Comparison of ENCODE assay signal across 8 cellular contexts in the genomic region with DNA sequence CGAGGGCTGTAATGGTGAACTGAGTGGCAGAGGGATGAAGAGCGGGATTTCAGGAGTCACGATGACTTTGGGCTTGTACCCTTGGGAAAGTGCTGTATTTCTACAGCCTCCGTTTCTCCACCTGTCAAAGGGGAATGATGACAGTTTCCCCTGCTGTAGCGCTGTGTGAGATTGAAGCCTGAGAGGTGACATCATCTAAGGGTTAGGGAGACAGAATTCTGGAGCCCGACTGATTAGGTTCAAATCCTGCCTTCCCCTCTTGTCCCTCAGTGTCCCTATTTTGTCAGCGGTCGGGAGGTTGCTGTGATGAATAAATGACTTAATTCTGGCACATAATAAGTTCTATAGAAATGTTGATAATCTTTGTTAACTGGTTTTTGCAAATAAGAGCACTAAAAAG. TPM values are rescaled to one million over a fixed set of nuclear protein-coding genes. Genes with fewer than 3 reads are reported as not detected.
DNase-seq lines count a peak whose midpoint lies in the region; ATAC-seq and TF ChIP-seq lines count a peak whose summit lies in the region.

No MANE protein-coding gene starts in this region.

- H4K12ac ChIP-seq in trophoblast cell (ENCODE audit: low read depth, low read length), result peak overlapping the region; percentile 49

- H3K9ac ChIP-seq in trophoblast cell (ENCODE audit: low read length), result peak overlapping the region; percentile 83

- H3K4me3 ChIP-seq in Caco-2 (ENCODE audit: low read depth, low read length) (peak overlapping the region; percentile 93), Panc1 (ENCODE audit: low read depth in 2 of 2, low read length in 2 of 2) (peak overlapping the region; percentile 79 to 83), esophagus (ENCODE audit: low read depth in 1 of 2, low read length in 2 of 2) (peak overlapping the region; percentile 87 to 89), trophoblast cell (ENCODE audit: low read depth, low read length) (peak overlapping the region; percentile 95)

- no peak overlapping the region for H2BK5ac ChIP-seq in trophoblast cell (ENCODE audit: low read depth, low read length, poor library complexity)

- H2AK5ac ChIP-seq in trophoblast cell (ENCODE audit: low read length), result no peak overlapping the region

- H3K79me2 ChIP-seq in trophoblast cell (ENCODE audit: control insufficient read depth, insufficient read depth, low read length, poor library complexity), result peaks cover 3% of the 10 kb centered on the region

- H3K23ac ChIP-seq in trophoblast cell (ENCODE audit: low read length), result no peak overlapping the region

- in situ Hi-C loops in Panc1 (cut with HindIII; ENCODE audit: low pct_unique_long_range_greater_than_20kb, low sequenced_read_pairs), result no loop called here

- H3K27ac ChIP-seq in Panc1 (ENCODE audit: low read length) (peak overlapping the region; percentile 84), esophagus (ENCODE audit: low read depth in 2 of 2, low read length in 1 of 2) (peak overlapping the region; percentile 73 to 92), trophoblast cell (ENCODE audit: low read depth, low read length) (no peak overlapping the region)

- peak overlapping the region; percentile 93 for H3K4me3 Mint-ChIP-seq in Caco-2 (ENCODE audit: unreplicated experiment)

- intact Hi-C loops in Caco-2 (cut with micrococcal nuclease; ENCODE audit: unreplicated experiment) (loop anchor here (5.0 kb wide), 1 partner anchor 60 kb away; the partner anchor contains the start of gene DNMT1), Panc1 (cut with micrococcal nuclease; ENCODE audit: unreplicated experiment) (loop anchor here (5.0 kb wide), 1 partner anchor 130 kb away; no protein-coding TSS in a partner anchor)

- POLR2A ChIA-PET in Caco-2 (lab: Charles Lee), result no interaction called here
- POLR2A ChIA-PET in Panc1 (lab: Charles Lee), result interaction anchor here (0.6 kb wide), 1 partner anchor 162 kb away, joined by 9 read pairs; no protein-coding TSS in a partner anchor

- WGBS in esophagus, 2 donors, result 21 to 25% methylated on average over 8 of the region's 8 CpGs
- no CpG with 5 or more reads among the region's 8 CpGs for WGBS in trophoblast cell (ENCODE audit: extremely low coverage, insufficient coverage, insufficient read length)

- no peak overlapping the region for H2BK12ac ChIP-seq in trophoblast cell (ENCODE audit: low read length)

- H3K27me3 Mint-ChIP-seq in Caco-2 (ENCODE audit: insufficient read depth, unreplicated experiment), result no peaks in the 10 kb centered on the region

- peaks cover 51% of the 10 kb centered on the region for H3K36me3 Mint-ChIP-seq in Caco-2 (ENCODE audit: insufficient read depth, unreplicated experiment)

- H3K36me3 ChIP-seq in Caco-2 (ENCODE audit: control insufficient read depth, insufficient read depth, low read length), result no peaks in the 10 kb centered on the region; the same call in 1 of the 2 replicates
- peaks cover 5% of the 10 kb centered on the region; the same call in 1 of the 2 replicates for H3K36me3 ChIP-seq in Panc1 (ENCODE audit: control insufficient read depth, insufficient read depth, low read length)
- peaks cover 16 to 22% of the 10 kb centered on the region in 2 donors for H3K36me3 ChIP-seq in esophagus (ENCODE audit: control insufficient read depth in 2 of 2, insufficient read depth in 2 of 2, low read length in 1 of 2)
- peaks cover 19 to 28% of the 10 kb centered on the region in 2 experiments for H3K36me3 ChIP-seq in trophoblast cell (ENCODE audit: control insufficient read depth in 1 of 2, insufficient read depth in 2 of 2, low read length in 2 of 2)

- H3K4ac ChIP-seq in trophoblast cell (ENCODE audit: low read depth, low read length), result peak overlapping the region; percentile 77

- BruUV-seq in Caco-2 (replicated peaks; lab: Mats Ljungman, UMichigan) (TSS peak; percentile 72), Panc1 (replicated peaks; lab: Mats Ljungman, UMichigan) (no TSS peak)

- CTCF ChIA-PET in Caco-2 (lab: Charles Lee) (interaction anchor here (1.2 kb wide), 1 partner anchor 136 kb away, joined by 5 read pairs; no protein-coding TSS in a partner anchor), Panc1 (lab: Charles Lee) (interaction anchor here (0.6 kb wide), 1 partner anchor 69 kb away, joined by 12 read pairs; no protein-coding TSS in a partner anchor)

- H3K9me3 ChIP-seq in Caco-2 (no peaks in the 10 kb centered on the region), Panc1 (ENCODE audit: control insufficient read depth, insufficient read depth, low read depth, low read length) (no peaks in the 10 kb centered on the region), esophagus (ENCODE audit: control insufficient read depth in 2 of 2, insufficient read depth in 1 of 2, low read depth in 1 of 2, low read length in 1 of 2) (no peaks in the 10 kb centered on the region), trophoblast cell (ENCODE audit: insufficient read depth, low read depth, low read length) (no peaks in the 10 kb centered on the region)

- H3K9me3 Mint-ChIP-seq in Caco-2 (ENCODE audit: unreplicated experiment), result no peaks in the 10 kb centered on the region

- no peak for DNase-seq in Caco-2
- no peak for DNase-seq in Panc1 (ENCODE audit: low read depth, low spot score)
- no peak for DNase-seq in trophoblast cell
- no peak for DNase-seq in DMS153 treated with DMSO at 0.1 percent for 48 hours (lab: John Stamatoyannopoulos, UW; ENCODE audit: unreplicated experiment)
- DNase-seq in DMS79 (lab: John Stamatoyannopoulos, UW), result no peak
- DNase-seq in NCI-H1417 treated with DMSO at 0.1 percent for 48 hours (lab: John Stamatoyannopoulos, UW), result no peak

- H3K4me2 ChIP-seq in trophoblast cell (ENCODE audit: low read length), result peak overlapping the region; percentile 90

- peak overlapping the region; percentile 72 for H4K91ac ChIP-seq in trophoblast cell (ENCODE audit: low read depth, low read length)

- TF ChIP-seq CTCF in Caco-2 (IDR thresholded peaks at IDR 0.05; ENCODE audit: insufficient read depth in 1 of 2, low read depth in 1 of 2, low read length in 1 of 2, severe bottlenecking in 1 of 2, unreplicated experiment in 1 of 2) (no peak), Panc1 (IDR thresholded peaks at IDR 0.05) (no peak)

- H3K4me1 ChIP-seq in Caco-2 (peaks cover 4% of the 10 kb centered on the region; the same call in 1 of the 2 replicates), Panc1 (ENCODE audit: control insufficient read depth, insufficient read depth, low read length) (no peaks in the 10 kb centered on the region), esophagus (ENCODE audit: control insufficient read depth in 2 of 2, insufficient read depth in 2 of 2, low read length in 1 of 2) (no peaks in the 10 kb centered on the region), trophoblast cell (ENCODE audit: control insufficient read depth in 1 of 2, insufficient read depth in 2 of 2, low read length in 2 of 2) (peaks cover 0 to 3% of the 10 kb centered on the region in 2 experiments)

- H3K4me1 Mint-ChIP-seq in Caco-2 (ENCODE audit: low read depth, unreplicated experiment), result peaks cover 5% of the 10 kb centered on the region

- H2AFZ ChIP-seq in trophoblast cell (ENCODE audit: insufficient read depth, low read length, poor library complexity), result peak overlapping the region; percentile 74

- ATAC-seq in Panc1 (no peak), GM21367 (IDR thresholded peaks at IDR 0.05; ENCODE audit: unreplicated experiment) (no peak)

- H3K27ac Mint-ChIP-seq in Caco-2 (ENCODE audit: unreplicated experiment), result peak overlapping the region; percentile 94

- H3K27me3 ChIP-seq in Caco-2 (replicated peaks; ENCODE audit: control insufficient read depth, insufficient read depth, low read length), result no peaks in the 10 kb centered on the region
- no peaks in the 10 kb centered on the region for H3K27me3 ChIP-seq in Panc1 (ENCODE audit: control insufficient read depth, insufficient read depth, low read length)
- H3K27me3 ChIP-seq in esophagus (ENCODE audit: control insufficient read depth in 1 of 2, insufficient read depth in 2 of 2, low read length in 2 of 2), result no peaks in the 10 kb centered on the region
- no peaks in the 10 kb centered on the region for H3K27me3 ChIP-seq in trophoblast cell (ENCODE audit: insufficient read depth, low read length)

- no peak overlapping the region for H2BK120ac ChIP-seq in trophoblast cell (ENCODE audit: insufficient read depth, low read length, poor library complexity)

- peak overlapping the region; percentile 47 for H3K18ac ChIP-seq in trophoblast cell (ENCODE audit: low read length)

- peak overlapping the region; percentile 51 for H3K14ac ChIP-seq in trophoblast cell (ENCODE audit: low read length)

- peak overlapping the region; percentile 70 for H4K8ac ChIP-seq in trophoblast cell (ENCODE audit: low read depth, low read length)

- H3K79me1 ChIP-seq in trophoblast cell (ENCODE audit: low read length), result peaks cover 7% of the 10 kb centered on the region

RNA-seq across cellular contexts. Expression of gene MRPL4, which starts 0.7 kb away (rescaled TPM):
- total RNA-seq in Caco-2 (2022), result 85.9 and 87.4 TPM in 2 replicates
- total RNA-seq in Panc1 (2021; ENCODE audit: unreplicated experiment), result 62.8 TPM
- 86.5 TPM for polyA plus RNA-seq in Panc1 (2012; ENCODE audit: insufficient read length)
- polyA plus RNA-seq in esophagus, result 10 to 100 TPM; 25.7 to 71.6 TPM
- 36.6 and 36.8 TPM in 2 replicates for polyA plus RNA-seq in trophoblast cell (2013)

RNA-seq across cellular contexts. Expression of gene ICAM1, which starts 18.2 kb away (rescaled TPM):
- total RNA-seq in Caco-2 (2022) (15.7 and 17.9 TPM in 2 replicates), Panc1 (2021; ENCODE audit: unreplicated experiment) (136 TPM)
- polyA plus RNA-seq in Panc1 (2012; ENCODE audit: insufficient read length), result 279 TPM
- 1 to 10 TPM; 4.8 to 8.8 TPM for polyA plus RNA-seq in esophagus
- polyA plus RNA-seq in trophoblast cell (2013), result 1.5 and 1.7 TPM in 2 replicates

RNA-seq across cellular contexts. Expression of gene S1PR2, which starts 21.6 kb away (rescaled TPM):
- total RNA-seq in Caco-2 (2022) (6.2 and 7.2 TPM in 2 replicates), Panc1 (2021; ENCODE audit: unreplicated experiment) (2.9 TPM)
- polyA plus RNA-seq in Panc1 (2012; ENCODE audit: insufficient read length), result 0.92 TPM
- polyA plus RNA-seq in esophagus, result 1 to 10 TPM in 1 of 2 donors, under 1 TPM in 1; 0.71 to 1.2 TPM
- 20.2 and 22.2 TPM in 2 replicates for polyA plus RNA-seq in trophoblast cell (2013)

RNA-seq across cellular contexts. Expression of gene ICAM4, which starts 34.0 kb away (rescaled TPM):
- total RNA-seq in Caco-2 (2022) (9.0 and 9.4 TPM in 2 replicates), Panc1 (2021; ENCODE audit: unreplicated experiment) (2.8 TPM)
- 4.8 TPM for polyA plus RNA-seq in Panc1 (2012; ENCODE audit: insufficient read length)
- polyA plus RNA-seq in esophagus, result under 1 TPM; 0.12 to 0.26 TPM
- polyA plus RNA-seq in trophoblast cell (2013), result 0.03 and 0.07 TPM in 2 replicates

RNA-seq across cellular contexts. Expression of gene ICAM5, which starts 37.0 kb away (rescaled TPM):
- total RNA-seq in Caco-2 (2022) (2.5 and 3.2 TPM in 2 replicates), Panc1 (2021; ENCODE audit: unreplicated experiment) (19.5 TPM)
- polyA plus RNA-seq in Panc1 (2012; ENCODE audit: insufficient read length), result 20.4 TPM
- under 1 TPM; 0.27 to 0.45 TPM for polyA plus RNA-seq in esophagus
- polyA plus RNA-seq in trophoblast cell (2013), result 0.15 and 0.17 TPM in 2 replicates
